ENCODE assay signal across 20 cellular contexts in the genomic region with DNA sequence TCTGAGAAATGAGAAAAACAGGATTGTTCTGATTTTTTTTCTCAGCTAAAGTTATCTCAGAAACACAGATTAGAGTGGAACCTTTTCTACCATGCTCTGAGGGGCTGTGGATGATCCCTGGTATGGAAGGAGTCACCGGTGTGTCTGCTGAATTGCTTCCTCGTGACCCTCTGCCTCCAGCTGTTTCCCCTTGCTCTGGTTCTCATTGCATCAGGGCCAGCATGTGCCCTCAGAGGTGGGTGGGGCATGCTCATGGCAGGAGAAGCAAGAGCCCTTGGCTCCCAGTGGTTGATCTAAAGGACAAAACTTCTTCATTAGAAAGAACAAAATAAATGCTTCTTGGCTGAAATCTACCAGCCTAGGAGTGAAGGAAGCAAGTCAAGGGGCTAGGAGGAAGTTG.
A peak's percentile ranks its signal among the peaks of the same experiment; 100 is the strongest.
DNase-seq lines count a peak whose midpoint lies in the region; ATAC-seq and TF ChIP-seq lines count a peak whose summit lies in the region.
"Had no signal": no experiment of that assay in that cellular context is flagged by ENCODE, and none has a peak within 500 bp of the region (broad histone marks: within the 10 kb centered on the region; RNA-seq: fewer than 3 reads in every experiment).

No MANE protein-coding gene starts in this region.

- H3K36me3 Mint-ChIP-seq in activated naive CD4-positive, alpha-beta T cell treated with anti-CD3 and anti-CD28 coated beads for 36 hours (ENCODE audit: low read depth), result no peaks in the 10 kb centered on the region

- H3K4me3 ChIP-seq in OCI-LY3 (ENCODE audit: low read length), result no peak overlapping the region
- H3K4me3 ChIP-seq in trophoblast cell (ENCODE audit: low read depth, low read length), result no peak overlapping the region
- H3K4me3 ChIP-seq: MG63 had no signal

- H3K14ac ChIP-seq in trophoblast cell (ENCODE audit: low read length), result peak overlapping the region; percentile 50

- no peak overlapping the region for H3K27ac Mint-ChIP-seq in activated naive CD4-positive, alpha-beta T cell treated with anti-CD3 and anti-CD28 coated beads for 36 hours
- H3K27ac Mint-ChIP-seq: HFFc6 had no signal

- no peaks in the 10 kb centered on the region for H3K27me3 Mint-ChIP-seq in activated naive CD4-positive, alpha-beta T cell treated with anti-CD3 and anti-CD28 coated beads for 36 hours (ENCODE audit: low read depth)
- H3K27me3 Mint-ChIP-seq: CD4-positive, CD25-positive, alpha-beta regulatory T cell had no signal

- ATAC-seq in left ventricle myocardium superior, result peak; percentile 39
- ATAC-seq: SK-N-SH treated with all-trans-retinoic acid at 6 μM for 48 hours had no signal

- H3K4ac ChIP-seq in trophoblast cell (ENCODE audit: low read depth, low read length), result no peak overlapping the region

- peak overlapping the region; percentile 33 for H2BK12ac ChIP-seq in trophoblast cell (ENCODE audit: low read length)

- DNase-seq in CD1c-positive myeloid dendritic cell (ENCODE audit: extremely low spot score) (peak; percentile 40), left ventricle myocardium superior (peak; percentile 39), trophoblast cell (peak; percentile 75 to 81), LoVo (ENCODE audit: low spot score) (no peak), cerebellar cortex (ENCODE audit: low spot score) (no peak), NCI-H2081 (lab: John Stamatoyannopoulos, UW) (no peak)
- no peak for DNase-seq in activated naive CD4-positive, alpha-beta T cell treated with anti-CD3 and anti-CD28 coated beads for 36 hours
- DNase-seq: Caco-2; CD4-positive, CD25-positive, alpha-beta regulatory T cell; DMS153; HFFc6; KG1; MG63; NCI-H1417; NCI-H1930; NCI-H2171; NCI-H446; NK-92 treated with Interleukin-12 subunit alpha and Interleukin-12 subunit beta, amount 100 ng/mL, for 24 hours had no signal

- H3K4me1 ChIP-seq in OCI-LY3 (ENCODE audit: low read length), result peaks cover 6% of the 10 kb centered on the region
- peaks cover 0 to 2% of the 10 kb centered on the region in 2 experiments for H3K4me1 ChIP-seq in trophoblast cell (ENCODE audit: control insufficient read depth in 1 of 2, insufficient read depth in 2 of 2, low read length in 2 of 2)
- H3K4me1 ChIP-seq: Caco-2 had no signal

- H4K20me1 ChIP-seq in OCI-LY3 (ENCODE audit: insufficient read depth, low read length), result no peaks in the 10 kb centered on the region

- H3K23ac ChIP-seq in trophoblast cell (ENCODE audit: low read length), result no peak overlapping the region

- H3K9me3 ChIP-seq in OCI-LY3 (ENCODE audit: insufficient read depth, low read length), result no peaks in the 10 kb centered on the region
- no peaks in the 10 kb centered on the region for H3K9me3 ChIP-seq in trophoblast cell (ENCODE audit: insufficient read depth, low read depth, low read length)
- H3K9me3 ChIP-seq: Caco-2, MG63 had no signal

- no peaks in the 10 kb centered on the region for H3K27me3 ChIP-seq in OCI-LY3 (ENCODE audit: low read depth, low read length)
- no peaks in the 10 kb centered on the region for H3K27me3 ChIP-seq in trophoblast cell (ENCODE audit: insufficient read depth, low read length)
- H3K27me3 ChIP-seq: MG63 had no signal

- no CpG with 5 or more reads among the region's 2 CpGs for WGBS in trophoblast cell (ENCODE audit: extremely low coverage, insufficient coverage, insufficient read length)

- H3K4me1 Mint-ChIP-seq in activated naive CD4-positive, alpha-beta T cell treated with anti-CD3 and anti-CD28 coated beads for 36 hours (ENCODE audit: low read depth), result no peaks in the 10 kb centered on the region

- CTCF ChIA-PET in activated naive CD4-positive, alpha-beta T cell treated with anti-CD3 and anti-CD28 coated beads for 36 hours (lab: Charles Lee), result interaction anchor here (1.0 kb wide), 1 partner anchor 16 kb away, joined by 3 read pairs; no protein-coding TSS in a partner anchor

- peak overlapping the region; percentile 88 for H2BK120ac ChIP-seq in trophoblast cell (ENCODE audit: insufficient read depth, low read length, poor library complexity)

- TF ChIP-seq CTCF in OCI-LY3 (IDR thresholded peaks at IDR 0.05; ENCODE audit: low read depth, low read length), result no peak

- no peak overlapping the region for H3K4me3 Mint-ChIP-seq in activated naive CD4-positive, alpha-beta T cell treated with anti-CD3 and anti-CD28 coated beads for 36 hours
- H3K4me3 Mint-ChIP-seq: CD4-positive, CD25-positive, alpha-beta regulatory T cell; HFFc6 had no signal

- no peaks in the 10 kb centered on the region for H3K36me3 ChIP-seq in OCI-LY3 (replicated peaks; ENCODE audit: low read depth, low read length)
- no peaks in the 10 kb centered on the region for H3K36me3 ChIP-seq in trophoblast cell (ENCODE audit: control insufficient read depth in 1 of 2, insufficient read depth in 2 of 2, low read length in 2 of 2)
- H3K36me3 ChIP-seq: MG63 had no signal

- intact Hi-C loops in left ventricle myocardium superior (cut with micrococcal nuclease), result no loop called here
- intact Hi-C loops in activated naive CD4-positive, alpha-beta T cell treated with anti-CD3 and anti-CD28 coated beads for 36 hours (cut with micrococcal nuclease), result no loop called here

- H4K8ac ChIP-seq in trophoblast cell (ENCODE audit: low read depth, low read length), result no peak overlapping the region

- H3K9ac ChIP-seq in OCI-LY3 (ENCODE audit: low read length) (no peak overlapping the region), trophoblast cell (ENCODE audit: low read length) (no peak overlapping the region)

- H3K27ac ChIP-seq in OCI-LY3 (ENCODE audit: low read length) (no peak overlapping the region), trophoblast cell (ENCODE audit: low read depth, low read length) (no peak overlapping the region)

- peak overlapping the region; percentile 16 for H3K18ac ChIP-seq in trophoblast cell (ENCODE audit: low read length)

- H3K79me2 ChIP-seq in OCI-LY3 (ENCODE audit: low read length) (no peaks in the 10 kb centered on the region), trophoblast cell (ENCODE audit: control insufficient read depth, insufficient read depth, low read length, poor library complexity) (no peaks in the 10 kb centered on the region)

- no peak overlapping the region for H4K12ac ChIP-seq in trophoblast cell (ENCODE audit: low read depth, low read length)

- peak overlapping the region; percentile 66 for H4K91ac ChIP-seq in trophoblast cell (ENCODE audit: low read depth, low read length)

- no peaks in the 10 kb centered on the region for H3K9me3 Mint-ChIP-seq in activated naive CD4-positive, alpha-beta T cell treated with anti-CD3 and anti-CD28 coated beads for 36 hours
- H3K9me3 Mint-ChIP-seq: HFFc6 had no signal

- H2AFZ ChIP-seq in OCI-LY3 (ENCODE audit: low read depth, low read length) (peak overlapping the region; percentile 15; the same call in 1 of the 2 replicates), trophoblast cell (ENCODE audit: insufficient read depth, low read length, poor library complexity) (no peak overlapping the region)

- H2BK5ac ChIP-seq in trophoblast cell (ENCODE audit: low read depth, low read length, poor library complexity), result peak overlapping the region; percentile 29

- peaks cover 25% of the 10 kb centered on the region for H3K79me1 ChIP-seq in trophoblast cell (ENCODE audit: low read length)

- H3K4me2 ChIP-seq in OCI-LY3 (ENCODE audit: low read length) (no peak overlapping the region), trophoblast cell (ENCODE audit: low read length) (no peak overlapping the region)

- no peak overlapping the region for H2AK5ac ChIP-seq in trophoblast cell (ENCODE audit: low read length)

Comparison
In these comparisons a context has a peak if more than half of its experiments do, and no peak if none do; other contexts are left out.
1. DNase-seq: peak in CD1c-positive myeloid dendritic cell (single experiment), left ventricle myocardium superior (single experiment) and trophoblast cell (2 of 2); none in LoVo (single experiment), activated naive CD4-positive, alpha-beta T cell treated with anti-CD3 and anti-CD28 coated beads for 36 hours (single experiment), cerebellar cortex (single experiment) and NCI-H2081 (0 of 2).